Comparison of ENCODE assay signal across 8 cellular contexts in the genomic region with DNA sequence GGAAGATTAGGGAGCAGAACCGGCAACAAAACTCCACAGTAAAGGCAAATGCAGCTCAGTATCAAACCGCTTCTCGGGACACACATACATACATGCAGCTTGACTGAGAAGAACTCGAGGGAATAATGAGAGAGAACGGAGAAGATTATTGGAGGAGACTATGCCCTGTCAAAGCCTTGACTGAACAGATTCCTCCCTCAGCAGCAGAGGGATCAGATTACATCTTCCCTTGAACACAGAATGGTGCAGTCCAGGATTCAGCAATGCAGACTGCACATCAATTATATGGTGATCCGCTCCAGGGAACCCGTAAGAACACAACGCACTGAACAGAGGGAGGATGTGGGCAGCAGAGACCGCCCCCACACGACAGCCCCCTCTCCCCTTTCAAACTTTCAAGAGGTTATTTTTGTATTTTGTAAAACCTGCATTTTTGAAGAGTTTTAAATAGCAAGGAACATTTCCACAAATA.
DNase-seq lines count a peak whose midpoint lies in the region; ATAC-seq and TF ChIP-seq lines count a peak whose summit lies in the region.

No MANE protein-coding gene starts in this region.

- intact Hi-C loops in MCF 10A (cut with micrococcal nuclease) = loop anchor here (5.0 kb wide), 1 partner anchor 95 kb away; no protein-coding TSS in a partner anchor

- H3K4me3 ChIP-seq in skin epidermis = peak overlapping the region; percentile 28 to 51 (median 31)

- no peaks in the 10 kb centered on the region for H3K9me3 Mint-ChIP-seq in MCF 10A (ENCODE audit: unreplicated experiment)

- peak overlapping the region; percentile 83 for H3K27ac Mint-ChIP-seq in MCF 10A (ENCODE audit: low read depth, unreplicated experiment)

- TF ChIP-seq CTCF in MCF 10A (IDR thresholded peaks at IDR 0.05; ENCODE audit: unreplicated experiment) = no peak

- H3K4me3 Mint-ChIP-seq in MCF 10A (ENCODE audit: unreplicated experiment) = peak overlapping the region; percentile 82

- H3K36me3 Mint-ChIP-seq in MCF 10A (ENCODE audit: insufficient read depth, unreplicated experiment) = peaks cover 22% of the 10 kb centered on the region

- no peaks in the 10 kb centered on the region for H3K27me3 Mint-ChIP-seq in MCF 10A (ENCODE audit: insufficient read depth, unreplicated experiment)

- POLR2A ChIA-PET in MCF 10A (lab: Yijun Ruan, JAX) = interaction anchor here (0.6 to 4.0 kb wide), 24 partner anchors 9 to 1125 kb away, joined by 3 to 26 read pairs (median 5); partner anchors contain the start of genes FBXW7, GATB and SH3D19

- DNase-seq in AG20443 (ENCODE audit: low spot score) = peak; percentile 77
- peak; percentile 96 for DNase-seq in NCI-H526 (lab: John Stamatoyannopoulos, UW)
- peak; percentile 96 for DNase-seq in MCF 10A (ENCODE audit: unreplicated experiment)
- DNase-seq in iris pigment epithelial cell (ENCODE audit: low read depth) = peak; percentile 98
- DNase-seq in GM19238 (ENCODE audit: insufficient read length, low spot score) = no peak

- CTCF ChIA-PET in MCF 10A (lab: Yijun Ruan, JAX) = interaction anchor here (0.7 to 1.7 kb wide), 3 partner anchors 12 to 596 kb away, joined by 3 to 6 read pairs (median 5); no protein-coding TSS in a partner anchor

- TSS peak; percentile 55 for BruUV-seq in MCF 10A (replicated peaks; lab: Mats Ljungman, UMichigan)

- ATAC-seq in GM19035 (IDR thresholded peaks at IDR 0.05; ENCODE audit: unreplicated experiment) (peak; percentile 58), HG03442 (IDR thresholded peaks at IDR 0.05; ENCODE audit: unreplicated experiment) (peak; percentile 82)

- H3K27ac ChIP-seq in skin epidermis = peak overlapping the region in 20 of 21 experiments; percentile 17 to 87 (median 72)

- peaks cover 29% of the 10 kb centered on the region for H3K4me1 Mint-ChIP-seq in MCF 10A (ENCODE audit: insufficient read depth, unreplicated experiment)
